In genomic region chr13:111177803-111178389, GRCh38 we compare ENCODE assay signal across 9 cellular contexts.
A peak's percentile ranks its signal among the peaks of the same experiment; 100 is the strongest.
DNase-seq lines count a peak whose midpoint lies in the region; ATAC-seq and TF ChIP-seq lines count a peak whose summit lies in the region.
"Had no signal": no experiment of that assay in that cellular context is flagged by ENCODE, and none has a peak within 500 bp of the region (broad histone marks: within the 10 kb centered on the region; RNA-seq: fewer than 3 reads in every experiment).

No MANE protein-coding gene starts in this region.

- 72 to 89% methylated on average over 4 to 6 of the region's 6 CpGs for WGBS in mesodermal cell (ENCODE audit: insufficient coverage in 2 of 2), 2 experiments

- peak overlapping the region; percentile 71 for H3K4me3 Mint-ChIP-seq in T-helper 2 cell treated with Interferon-gamma antibody and Interleukin-4, amounts not matched to agents 5 μg/mL and 100 μg/mL, for 36 hours

- H3K4me1 ChIP-seq in colonic mucosa (peaks cover 4% of the 10 kb centered on the region), mesodermal cell (ENCODE audit: control insufficient read depth, insufficient read depth, low read length, poor library complexity, severe bottlenecking) (peaks cover 14% of the 10 kb centered on the region), tibial artery (peaks cover 9 to 99% (median 56%) of the 10 kb centered on the region in 4 donors)

- DNase-seq in T-helper 2 cell treated with Interferon-gamma antibody and Interleukin-4, amounts not matched to agents 5 μg/mL and 100 μg/mL, for 36 hours (ENCODE audit: low spot score): no peak
- DNase-seq in T-helper 2 cell: no peak
- no peak for DNase-seq in colonic mucosa
- DNase-seq in tibial artery: no peak
- no peak for DNase-seq in NCI-H146 (lab: John Stamatoyannopoulos, UW)
- DNase-seq: SIG-M5 had no signal

- H3K4me1 Mint-ChIP-seq in T-helper 2 cell treated with Interferon-gamma antibody and Interleukin-4, amounts not matched to agents 5 μg/mL and 100 μg/mL, for 36 hours (ENCODE audit: low read depth): peaks cover 63% of the 10 kb centered on the region

- ATAC-seq in HG03159 (IDR thresholded peaks at IDR 0.05; ENCODE audit: unreplicated experiment) (no peak), GM21515 (IDR thresholded peaks at IDR 0.05; ENCODE audit: unreplicated experiment) (no peak)

- intact Hi-C loops in colonic mucosa (cut with DNase I): no loop called here
- intact Hi-C loops in tibial artery (cut with DNase I; ENCODE audit: low total_unique reads): no loop called here

- H3K4me3 ChIP-seq in colonic mucosa: no peak overlapping the region
- no peak overlapping the region for H3K4me3 ChIP-seq in mesodermal cell (ENCODE audit: extremely low read depth, insufficient read depth, low read length, poor library complexity, severe bottlenecking)
- peak overlapping the region in 1 of 2 donors; percentile 5 for H3K4me3 ChIP-seq in tibial artery

- no peak for TF ChIP-seq CTCF in colonic mucosa (IDR thresholded peaks at IDR 0.05)
- no peak for TF ChIP-seq CTCF in tibial artery (IDR thresholded peaks at IDR 0.05)

- peaks cover 11% of the 10 kb centered on the region for H3K9me3 Mint-ChIP-seq in T-helper 2 cell treated with Interferon-gamma antibody and Interleukin-4, amounts not matched to agents 5 μg/mL and 100 μg/mL, for 36 hours

- H3K27me3 ChIP-seq in colonic mucosa: no peaks in the 10 kb centered on the region
- H3K27me3 ChIP-seq in tibial artery: no peaks in the 10 kb centered on the region

- peaks cover 73% of the 10 kb centered on the region for H3K36me3 Mint-ChIP-seq in T-helper 2 cell treated with Interferon-gamma antibody and Interleukin-4, amounts not matched to agents 5 μg/mL and 100 μg/mL, for 36 hours (ENCODE audit: low read depth)

- peak overlapping the region; percentile 91 for H3K27ac Mint-ChIP-seq in T-helper 2 cell treated with Interferon-gamma antibody and Interleukin-4, amounts not matched to agents 5 μg/mL and 100 μg/mL, for 36 hours

- H3K27ac ChIP-seq in colonic mucosa (peak overlapping the region; percentile 41), mesodermal cell (ENCODE audit: low read depth, low read length, severe bottlenecking) (peak overlapping the region; percentile 77), tibial artery (peak overlapping the region; percentile 84 to 91)

- H3K36me3 ChIP-seq in colonic mucosa: no peaks in the 10 kb centered on the region
- H3K36me3 ChIP-seq in mesodermal cell (ENCODE audit: control insufficient read depth, insufficient read depth, low read length): peaks cover 39% of the 10 kb centered on the region
- no peaks in the 10 kb centered on the region for H3K36me3 ChIP-seq in tibial artery

- no peak overlapping the region for H3K9ac ChIP-seq in colonic mucosa (ENCODE audit: low read depth in 2 of 2, low read length in 2 of 2)

- no peaks in the 10 kb centered on the region for H3K27me3 Mint-ChIP-seq in T-helper 2 cell treated with Interferon-gamma antibody and Interleukin-4, amounts not matched to agents 5 μg/mL and 100 μg/mL, for 36 hours (ENCODE audit: low read depth)

- H3K9me3 ChIP-seq in colonic mucosa: no peaks in the 10 kb centered on the region
- H3K9me3 ChIP-seq in mesodermal cell (ENCODE audit: control insufficient read depth, low read length): no peaks in the 10 kb centered on the region
- no peaks in the 10 kb centered on the region for H3K9me3 ChIP-seq in tibial artery
